12 cellular contexts compared by ENCODE assay signal in genomic region chr18:53850918-53851317, GRCh38.
"Had no signal": no experiment of that assay in that cellular context is flagged by ENCODE, and none has a peak within 500 bp of the region (broad histone marks: within the 10 kb centered on the region; RNA-seq: fewer than 3 reads in every experiment).

No MANE protein-coding gene starts in this region.

- H3K4me3 ChIP-seq: colonic mucosa, esophagus squamous epithelium, lower lobe of right lung, psoas muscle had no signal

- DNase-seq: activated CD4-positive, alpha-beta T cell treated with anti-CD3 and anti-CD28 coated beads for 4 hours; activated gamma-delta T cell treated with Interleukin-2 at 50 U/mL for 16 hours; activated naive CD8-positive, alpha-beta T cell treated with anti-CD3 and anti-CD28 coated beads for 36 hours; central memory CD4-positive, alpha-beta T cell; colonic mucosa; esophagus squamous epithelium; left colon; lower lobe of right lung; nephron progenitor cell; psoas muscle; T-helper 2 cell had no signal

- H3K4me1 ChIP-seq: colonic mucosa, esophagus squamous epithelium, lower lobe of right lung, psoas muscle had no signal

- H3K27me3 ChIP-seq: colonic mucosa, esophagus squamous epithelium had no signal

- H3K9me3 ChIP-seq: colonic mucosa, esophagus squamous epithelium, lower lobe of right lung, psoas muscle had no signal

- H3K27ac ChIP-seq: colonic mucosa, esophagus squamous epithelium, lower lobe of right lung, psoas muscle had no signal

- H3K36me3 ChIP-seq: colonic mucosa, esophagus squamous epithelium, lower lobe of right lung had no signal

- ATAC-seq: left colon, lower lobe of right lung, psoas muscle, sciatic nerve had no signal
